Comparison of ENCODE assay signal across 8 cellular contexts in the genomic region with DNA sequence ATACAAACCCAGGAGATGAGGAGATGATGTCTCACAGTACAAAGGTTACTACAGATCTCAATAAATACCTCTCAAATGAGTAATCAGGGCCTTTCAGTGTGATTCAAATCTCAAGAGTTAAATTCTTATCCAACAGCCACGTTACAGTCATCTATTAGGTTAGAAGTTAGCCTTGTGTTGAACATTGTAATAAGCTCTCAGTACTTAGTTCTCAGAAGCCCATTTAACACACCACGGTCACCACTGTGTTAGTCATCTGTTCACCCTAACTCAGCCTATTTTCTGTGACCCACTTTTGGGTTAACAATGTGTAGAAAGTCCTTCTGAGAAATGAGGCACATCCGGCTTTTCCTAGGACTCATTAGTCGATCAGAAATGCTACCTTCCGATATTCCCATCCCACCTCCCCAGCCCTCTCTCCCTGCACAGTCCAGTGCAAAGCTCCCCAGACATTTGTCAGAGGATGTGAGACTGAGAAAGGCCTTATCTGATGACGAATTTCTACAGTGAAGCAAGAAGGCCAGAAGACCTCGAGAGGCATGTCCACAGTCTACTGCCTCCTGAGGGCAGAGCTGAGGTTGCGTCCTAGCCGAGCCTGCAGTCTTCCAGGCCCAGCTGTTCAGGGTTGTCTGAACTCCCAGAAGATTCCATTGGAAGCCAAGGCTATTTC.
DNase-seq lines count a peak whose midpoint lies in the region; ATAC-seq and TF ChIP-seq lines count a peak whose summit lies in the region.

No MANE protein-coding gene starts in this region.

- no peaks in the 10 kb centered on the region for H3K27me3 Mint-ChIP-seq in activated T-cell treated with anti-CD3 and anti-CD28 coated beads, Interleukin-2, amount 50 U/mL, for 4 hours (ENCODE audit: low read depth)

- peak; percentile 84 for DNase-seq in GM03348 (ENCODE audit: low spot score)
- no peak for DNase-seq in activated T-cell treated with anti-CD3 and anti-CD28 coated beads, Interleukin-2, amount 50 U/mL, for 4 hours
- peak; percentile 47 for DNase-seq in iPS-NIHi11 (ENCODE audit: low spot score)
- no peak for DNase-seq in NCI-H446 (lab: John Stamatoyannopoulos, UW)
- DNase-seq in sigmoid colon, result no peak
- no peak for DNase-seq in NCI-H2196 (lab: John Stamatoyannopoulos, UW; ENCODE audit: unreplicated experiment)

- no peak for TF ChIP-seq CTCF in sigmoid colon (IDR thresholded peaks at IDR 0.05)

- H3K36me3 Mint-ChIP-seq in activated T-cell treated with anti-CD3 and anti-CD28 coated beads, Interleukin-2, amount 50 U/mL, for 4 hours (ENCODE audit: insufficient read depth), result peaks cover 2% of the 10 kb centered on the region

- intact Hi-C loops in sigmoid colon (cut with DNase I), result no loop called here

- peaks cover 16% of the 10 kb centered on the region for H3K4me1 Mint-ChIP-seq in activated T-cell treated with anti-CD3 and anti-CD28 coated beads, Interleukin-2, amount 50 U/mL, for 4 hours (ENCODE audit: low read depth)

- no peak overlapping the region for H3K4me3 Mint-ChIP-seq in activated T-cell treated with anti-CD3 and anti-CD28 coated beads, Interleukin-2, amount 50 U/mL, for 4 hours

- H3K9me3 Mint-ChIP-seq in activated T-cell treated with anti-CD3 and anti-CD28 coated beads, Interleukin-2, amount 50 U/mL, for 4 hours, result no peaks in the 10 kb centered on the region

- peak overlapping the region in 1 of 4 donors; percentile 49 for H3K27ac ChIP-seq in sigmoid colon

- H3K9me3 ChIP-seq in sigmoid colon, result no peaks in the 10 kb centered on the region

- peaks cover 0 to 17% (median 10%) of the 10 kb centered on the region in 4 donors for H3K4me1 ChIP-seq in sigmoid colon

- TF ChIP-seq POLR2A in sigmoid colon (IDR thresholded peaks at IDR 0.05), result no peak

- peaks cover 0 to 9% (median 0%) of the 10 kb centered on the region in 4 donors for H3K36me3 ChIP-seq in sigmoid colon

- no peaks in the 10 kb centered on the region for H3K27me3 ChIP-seq in sigmoid colon

- ATAC-seq in GM19455 (IDR thresholded peaks at IDR 0.05; ENCODE audit: unreplicated experiment), result peak; percentile 59
- ATAC-seq in HG03432 (IDR thresholded peaks at IDR 0.05; ENCODE audit: unreplicated experiment), result peak; percentile 77
- ATAC-seq in activated T-cell treated with anti-CD3 and anti-CD28 coated beads, Interleukin-2, amount 50 U/mL, for 4 hours, result peak; percentile 86 to 87

- no peak for TF ChIP-seq EP300 in sigmoid colon (IDR thresholded peaks at IDR 0.05)

- WGBS in sigmoid colon, 2 donors, result 73 to 76% methylated on average over 9 of the region's 9 CpGs

- H3K4me3 ChIP-seq in sigmoid colon, result no peak overlapping the region

Comparison
In these comparisons a context has a peak if more than half of its experiments do, and no peak if none do; other contexts are left out.
1. DNase-seq: peak in GM03348 (single experiment) and iPS-NIHi11 (single experiment); none in activated T-cell treated with anti-CD3 and anti-CD28 coated beads, Interleukin-2, amount 50 U/mL, for 4 hours (single experiment), NCI-H446 (0 of 2), sigmoid colon (single experiment) and NCI-H2196 (single experiment).
2. Peak in every context shown above with its lines, with median percentiles within 50 percentile points of each other: ATAC-seq.